Comparison of ENCODE assay signal across 1 cellular context in genomic region chr17:10447035-10447931, GRCh38.
TF ChIP-seq lines count a peak whose summit lies in the region.

No MANE protein-coding gene starts in this region.

TF ChIP-seq in HepG2, 621 proteins besides CTCF, POLR2A, EP300 and RAD21 (continued from another document and continues in another):
- TF ChIP-seq, protein P1, sequence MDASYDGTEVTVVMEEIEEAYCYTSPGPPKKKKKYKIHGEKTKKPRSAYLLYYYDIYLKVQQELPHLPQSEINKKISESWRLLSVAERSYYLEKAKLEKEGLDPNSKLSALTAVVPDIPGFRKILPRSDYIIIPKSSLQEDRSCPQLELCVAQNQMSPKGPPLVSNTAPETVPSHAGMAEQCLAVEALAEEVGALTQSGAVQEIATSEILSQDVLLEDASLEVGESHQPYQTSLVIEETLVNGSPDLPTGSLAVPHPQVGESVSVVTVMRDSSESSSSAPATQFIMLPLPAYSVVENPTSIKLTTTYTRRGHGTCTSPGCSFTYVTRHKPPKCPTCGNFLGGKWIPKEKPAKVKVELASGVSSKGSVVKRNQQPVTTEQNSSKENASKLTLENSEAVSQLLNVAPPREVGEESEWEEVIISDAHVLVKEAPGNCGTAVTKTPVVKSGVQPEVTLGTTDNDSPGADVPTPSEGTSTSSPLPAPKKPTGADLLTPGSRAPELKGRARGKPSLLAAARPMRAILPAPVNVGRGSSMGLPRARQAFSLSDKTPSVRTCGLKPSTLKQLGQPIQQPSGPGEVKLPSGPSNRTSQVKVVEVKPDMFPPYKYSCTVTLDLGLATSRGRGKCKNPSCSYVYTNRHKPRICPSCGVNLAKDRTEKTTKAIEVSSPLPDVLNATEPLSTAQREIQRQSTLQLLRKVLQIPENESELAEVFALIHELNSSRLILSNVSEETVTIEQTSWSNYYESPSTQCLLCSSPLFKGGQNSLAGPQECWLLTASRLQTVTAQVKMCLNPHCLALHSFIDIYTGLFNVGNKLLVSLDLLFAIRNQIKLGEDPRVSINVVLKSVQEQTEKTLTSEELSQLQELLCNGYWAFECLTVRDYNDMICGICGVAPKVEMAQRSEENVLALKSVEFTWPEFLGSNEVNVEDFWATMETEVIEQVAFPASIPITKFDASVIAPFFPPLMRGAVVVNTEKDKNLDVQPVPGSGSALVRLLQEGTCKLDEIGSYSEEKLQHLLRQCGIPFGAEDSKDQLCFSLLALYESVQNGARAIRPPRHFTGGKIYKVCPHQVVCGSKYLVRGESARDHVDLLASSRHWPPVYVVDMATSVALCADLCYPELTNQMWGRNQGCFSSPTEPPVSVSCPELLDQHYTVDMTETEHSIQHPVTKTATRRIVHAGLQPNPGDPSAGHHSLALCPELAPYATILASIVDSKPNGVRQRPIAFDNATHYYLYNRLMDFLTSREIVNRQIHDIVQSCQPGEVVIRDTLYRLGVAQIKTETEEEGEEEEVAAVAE (CRISPR knock-in tag; IDR thresholded peaks at IDR 0.05; ENCODE audit: borderline replicate concordance): no peak
- TF ChIP-seq ZNF775 (CRISPR knock-in tag; IDR thresholded peaks at IDR 0.05; ENCODE audit: borderline replicate concordance): no peak
- TF ChIP-seq ZNF251 (CRISPR knock-in tag; IDR thresholded peaks at IDR 0.05): no peak
- no peak for TF ChIP-seq PAWR (CRISPR knock-in tag; IDR thresholded peaks at IDR 0.05; ENCODE audit: borderline replicate concordance)
- TF ChIP-seq, protein P2, sequence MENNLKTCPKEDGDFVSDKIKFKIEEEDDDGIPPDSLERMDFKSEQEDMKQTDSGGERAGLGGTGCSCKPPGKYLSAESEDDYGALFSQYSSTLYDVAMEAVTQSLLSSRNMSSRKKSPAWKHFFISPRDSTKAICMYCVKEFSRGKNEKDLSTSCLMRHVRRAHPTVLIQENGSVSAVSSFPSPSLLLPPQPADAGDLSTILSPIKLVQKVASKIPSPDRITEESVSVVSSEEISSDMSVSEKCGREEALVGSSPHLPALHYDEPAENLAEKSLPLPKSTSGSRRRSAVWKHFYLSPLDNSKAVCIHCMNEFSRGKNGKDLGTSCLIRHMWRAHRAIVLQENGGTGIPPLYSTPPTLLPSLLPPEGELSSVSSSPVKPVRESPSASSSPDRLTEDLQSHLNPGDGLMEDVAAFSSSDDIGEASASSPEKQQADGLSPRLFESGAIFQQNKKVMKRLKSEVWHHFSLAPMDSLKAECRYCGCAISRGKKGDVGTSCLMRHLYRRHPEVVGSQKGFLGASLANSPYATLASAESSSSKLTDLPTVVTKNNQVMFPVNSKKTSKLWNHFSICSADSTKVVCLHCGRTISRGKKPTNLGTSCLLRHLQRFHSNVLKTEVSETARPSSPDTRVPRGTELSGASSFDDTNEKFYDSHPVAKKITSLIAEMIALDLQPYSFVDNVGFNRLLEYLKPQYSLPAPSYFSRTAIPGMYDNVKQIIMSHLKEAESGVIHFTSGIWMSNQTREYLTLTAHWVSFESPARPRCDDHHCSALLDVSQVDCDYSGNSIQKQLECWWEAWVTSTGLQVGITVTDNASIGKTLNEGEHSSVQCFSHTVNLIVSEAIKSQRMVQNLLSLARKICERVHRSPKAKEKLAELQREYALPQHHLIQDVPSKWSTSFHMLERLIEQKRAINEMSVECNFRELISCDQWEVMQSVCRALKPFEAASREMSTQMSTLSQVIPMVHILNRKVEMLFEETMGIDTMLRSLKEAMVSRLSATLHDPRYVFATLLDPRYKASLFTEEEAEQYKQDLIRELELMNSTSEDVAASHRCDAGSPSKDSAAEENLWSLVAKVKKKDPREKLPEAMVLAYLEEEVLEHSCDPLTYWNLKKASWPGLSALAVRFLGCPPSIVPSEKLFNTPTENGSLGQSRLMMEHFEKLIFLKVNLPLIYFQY (CRISPR knock-in tag; IDR thresholded peaks at IDR 0.05; ENCODE audit: borderline replicate concordance): no peak
- TF ChIP-seq ZNF335 (CRISPR knock-in tag; IDR thresholded peaks at IDR 0.05): no peak
- TF ChIP-seq KLF16 (CRISPR knock-in tag; IDR thresholded peaks at IDR 0.05): no peak
- TF ChIP-seq, protein P3, sequence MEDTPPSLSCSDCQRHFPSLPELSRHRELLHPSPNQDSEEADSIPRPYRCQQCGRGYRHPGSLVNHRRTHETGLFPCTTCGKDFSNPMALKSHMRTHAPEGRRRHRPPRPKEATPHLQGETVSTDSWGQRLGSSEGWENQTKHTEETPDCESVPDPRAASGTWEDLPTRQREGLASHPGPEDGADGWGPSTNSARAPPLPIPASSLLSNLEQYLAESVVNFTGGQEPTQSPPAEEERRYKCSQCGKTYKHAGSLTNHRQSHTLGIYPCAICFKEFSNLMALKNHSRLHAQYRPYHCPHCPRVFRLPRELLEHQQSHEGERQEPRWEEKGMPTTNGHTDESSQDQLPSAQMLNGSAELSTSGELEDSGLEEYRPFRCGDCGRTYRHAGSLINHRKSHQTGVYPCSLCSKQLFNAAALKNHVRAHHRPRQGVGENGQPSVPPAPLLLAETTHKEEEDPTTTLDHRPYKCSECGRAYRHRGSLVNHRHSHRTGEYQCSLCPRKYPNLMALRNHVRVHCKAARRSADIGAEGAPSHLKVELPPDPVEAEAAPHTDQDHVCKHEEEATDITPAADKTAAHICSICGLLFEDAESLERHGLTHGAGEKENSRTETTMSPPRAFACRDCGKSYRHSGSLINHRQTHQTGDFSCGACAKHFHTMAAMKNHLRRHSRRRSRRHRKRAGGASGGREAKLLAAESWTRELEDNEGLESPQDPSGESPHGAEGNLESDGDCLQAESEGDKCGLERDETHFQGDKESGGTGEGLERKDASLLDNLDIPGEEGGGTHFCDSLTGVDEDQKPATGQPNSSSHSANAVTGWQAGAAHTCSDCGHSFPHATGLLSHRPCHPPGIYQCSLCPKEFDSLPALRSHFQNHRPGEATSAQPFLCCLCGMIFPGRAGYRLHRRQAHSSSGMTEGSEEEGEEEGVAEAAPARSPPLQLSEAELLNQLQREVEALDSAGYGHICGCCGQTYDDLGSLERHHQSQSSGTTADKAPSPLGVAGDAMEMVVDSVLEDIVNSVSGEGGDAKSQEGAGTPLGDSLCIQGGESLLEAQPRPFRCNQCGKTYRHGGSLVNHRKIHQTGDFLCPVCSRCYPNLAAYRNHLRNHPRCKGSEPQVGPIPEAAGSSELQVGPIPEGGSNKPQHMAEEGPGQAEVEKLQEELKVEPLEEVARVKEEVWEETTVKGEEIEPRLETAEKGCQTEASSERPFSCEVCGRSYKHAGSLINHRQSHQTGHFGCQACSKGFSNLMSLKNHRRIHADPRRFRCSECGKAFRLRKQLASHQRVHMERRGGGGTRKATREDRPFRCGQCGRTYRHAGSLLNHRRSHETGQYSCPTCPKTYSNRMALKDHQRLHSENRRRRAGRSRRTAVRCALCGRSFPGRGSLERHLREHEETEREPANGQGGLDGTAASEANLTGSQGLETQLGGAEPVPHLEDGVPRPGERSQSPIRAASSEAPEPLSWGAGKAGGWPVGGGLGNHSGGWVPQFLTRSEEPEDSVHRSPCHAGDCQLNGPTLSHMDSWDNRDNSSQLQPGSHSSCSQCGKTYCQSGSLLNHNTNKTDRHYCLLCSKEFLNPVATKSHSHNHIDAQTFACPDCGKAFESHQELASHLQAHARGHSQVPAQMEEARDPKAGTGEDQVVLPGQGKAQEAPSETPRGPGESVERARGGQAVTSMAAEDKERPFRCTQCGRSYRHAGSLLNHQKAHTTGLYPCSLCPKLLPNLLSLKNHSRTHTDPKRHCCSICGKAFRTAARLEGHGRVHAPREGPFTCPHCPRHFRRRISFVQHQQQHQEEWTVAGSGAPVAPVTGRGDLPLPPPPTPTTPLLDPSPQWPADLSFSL (CRISPR knock-in tag; IDR thresholded peaks at IDR 0.05): no peak
- TF ChIP-seq KDM5A (IDR thresholded peaks at IDR 0.05; ENCODE audit: borderline replicate concordance, low read length): no peak
- no peak for TF ChIP-seq MTF2 (CRISPR knock-in tag; IDR thresholded peaks at IDR 0.05; ENCODE audit: borderline replicate concordance)
- no peak for TF ChIP-seq NFAT5 (CRISPR knock-in tag; IDR thresholded peaks at IDR 0.05)
- no peak for TF ChIP-seq ZNF567 (CRISPR knock-in tag; IDR thresholded peaks at IDR 0.05; ENCODE audit: borderline replicate concordance)
- no peak for TF ChIP-seq PHF8 (CRISPR knock-in tag; IDR thresholded peaks at IDR 0.05)
- TF ChIP-seq ZNF703 (CRISPR knock-in tag; IDR thresholded peaks at IDR 0.05; ENCODE audit: borderline replicate concordance): no peak
- TF ChIP-seq GLMP (CRISPR knock-in tag; IDR thresholded peaks at IDR 0.05; ENCODE audit: borderline replicate concordance): no peak
- no peak for TF ChIP-seq SMC3 (IDR thresholded peaks at IDR 0.05; ENCODE audit: low read length)
- TF ChIP-seq MBNL3 (CRISPR knock-in tag; conservative IDR thresholded peaks at IDR 0.05): no peak
- no peak for TF ChIP-seq ZNF34 (CRISPR knock-in tag; IDR thresholded peaks at IDR 0.05; ENCODE audit: borderline replicate concordance)
- no peak for TF ChIP-seq FOXM1 (CRISPR knock-in tag; IDR thresholded peaks at IDR 0.05)
- peak; percentile 89; the same call in 1 of the 2 replicates for TF ChIP-seq NCOR1 (IDR thresholded peaks at IDR 0.05; ENCODE audit: borderline replicate concordance, low read length)
- TF ChIP-seq RARA (CRISPR knock-in tag; IDR thresholded peaks at IDR 0.05): peak; percentile 63
- TF ChIP-seq KMT2A (CRISPR knock-in tag; IDR thresholded peaks at IDR 0.05): no peak
- TF ChIP-seq ZNF7 (CRISPR knock-in tag; IDR thresholded peaks at IDR 0.05): no peak
- TF ChIP-seq, protein P4, sequence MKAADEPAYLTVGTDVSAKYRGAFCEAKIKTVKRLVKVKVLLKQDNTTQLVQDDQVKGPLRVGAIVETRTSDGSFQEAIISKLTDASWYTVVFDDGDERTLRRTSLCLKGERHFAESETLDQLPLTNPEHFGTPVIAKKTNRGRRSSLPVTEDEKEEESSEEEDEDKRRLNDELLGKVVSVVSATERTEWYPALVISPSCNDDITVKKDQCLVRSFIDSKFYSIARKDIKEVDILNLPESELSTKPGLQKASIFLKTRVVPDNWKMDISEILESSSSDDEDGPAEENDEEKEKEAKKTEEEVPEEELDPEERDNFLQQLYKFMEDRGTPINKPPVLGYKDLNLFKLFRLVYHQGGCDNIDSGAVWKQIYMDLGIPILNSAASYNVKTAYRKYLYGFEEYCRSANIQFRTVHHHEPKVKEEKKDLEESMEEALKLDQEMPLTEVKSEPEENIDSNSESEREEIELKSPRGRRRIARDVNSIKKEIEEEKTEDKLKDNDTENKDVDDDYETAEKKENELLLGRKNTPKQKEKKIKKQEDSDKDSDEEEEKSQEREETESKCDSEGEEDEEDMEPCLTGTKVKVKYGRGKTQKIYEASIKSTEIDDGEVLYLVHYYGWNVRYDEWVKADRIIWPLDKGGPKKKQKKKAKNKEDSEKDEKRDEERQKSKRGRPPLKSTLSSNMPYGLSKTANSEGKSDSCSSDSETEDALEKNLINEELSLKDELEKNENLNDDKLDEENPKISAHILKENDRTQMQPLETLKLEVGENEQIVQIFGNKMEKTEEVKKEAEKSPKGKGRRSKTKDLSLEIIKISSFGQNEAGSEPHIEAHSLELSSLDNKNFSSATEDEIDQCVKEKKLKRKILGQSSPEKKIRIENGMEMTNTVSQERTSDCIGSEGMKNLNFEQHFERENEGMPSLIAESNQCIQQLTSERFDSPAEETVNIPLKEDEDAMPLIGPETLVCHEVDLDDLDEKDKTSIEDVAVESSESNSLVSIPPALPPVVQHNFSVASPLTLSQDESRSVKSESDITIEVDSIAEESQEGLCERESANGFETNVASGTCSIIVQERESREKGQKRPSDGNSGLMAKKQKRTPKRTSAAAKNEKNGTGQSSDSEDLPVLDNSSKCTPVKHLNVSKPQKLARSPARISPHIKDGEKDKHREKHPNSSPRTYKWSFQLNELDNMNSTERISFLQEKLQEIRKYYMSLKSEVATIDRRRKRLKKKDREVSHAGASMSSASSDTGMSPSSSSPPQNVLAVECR (CRISPR knock-in tag; IDR thresholded peaks at IDR 0.05; ENCODE audit: borderline replicate concordance): no peak
- TF ChIP-seq ZBTB1 (CRISPR knock-in tag; IDR thresholded peaks at IDR 0.05; ENCODE audit: borderline replicate concordance): no peak
